ENCODE assay signal across 8 cellular contexts in genomic region chr21:15483138-15483780, GRCh38.
DNase-seq lines count a peak whose midpoint lies in the region; ATAC-seq and TF ChIP-seq lines count a peak whose summit lies in the region.

No MANE protein-coding gene starts in this region.

- no peaks in the 10 kb centered on the region for H3F3A ChIP-seq in SU-DHL-6 (ENCODE audit: insufficient read depth)

- H3K27ac ChIP-seq in SU-DHL-6 (ENCODE audit: low read depth, low read length) (no peak overlapping the region), heart left ventricle (no peak overlapping the region)

- H3K9ac ChIP-seq in SU-DHL-6 (ENCODE audit: low read length), result no peak overlapping the region

- WGBS in heart left ventricle, 4 donors, result 10 to 18% (median 14%) methylated on average over 8 of the region's 8 CpGs

- H3K27me3 ChIP-seq in SU-DHL-6 (ENCODE audit: low read length) (no peaks in the 10 kb centered on the region), heart left ventricle (no peaks in the 10 kb centered on the region)

- no peaks in the 10 kb centered on the region for H4K20me1 ChIP-seq in SU-DHL-6 (ENCODE audit: low read depth, low read length)

- peak; percentile 98 for ATAC-seq in HG02588 (IDR thresholded peaks at IDR 0.05; ENCODE audit: unreplicated experiment)
- peak; percentile 92 to 100 (median 98) for ATAC-seq in heart left ventricle

- intact Hi-C loops in heart left ventricle (cut with DNase I), result loop anchor here (1.0 to 10.0 kb wide), 15 partner anchors 258 to 1228 kb away; partner anchors contain the start of genes NRIP1 (in 5 of the 10) and HSPA13 (in 1 of the 10)

- H3K4me3 ChIP-seq in GM12875 (ENCODE audit: low read depth, low read length) (no peak overlapping the region), SU-DHL-6 (ENCODE audit: insufficient read depth, low read length, poor library complexity, severe bottlenecking) (no peak overlapping the region), heart left ventricle (no peak overlapping the region)

- H3K4me2 ChIP-seq in SU-DHL-6 (ENCODE audit: low read depth, low read length, poor library complexity, severe bottlenecking), result no peak overlapping the region

- TF ChIP-seq POLR2A in heart left ventricle (IDR thresholded peaks at IDR 0.05), result no peak

- DNase-seq in NAMALWA (ENCODE audit: low spot score) (peak; percentile 85), heart left ventricle (peak; percentile 87 to 91 (median 88)), pulmonary artery endothelial cell (ENCODE audit: low read depth, low spot score) (peak; percentile 35), SHP77 (lab: John Stamatoyannopoulos, UW) (no peak)
- peak; percentile 59 for DNase-seq in activated naive CD8-positive, alpha-beta T cell treated with anti-CD3 and anti-CD28 coated beads, Interleukin-2, amount 50 U/mL, for 16 hours (ENCODE audit: low read depth, low spot score)

- H3K9me3 ChIP-seq in SU-DHL-6 (ENCODE audit: insufficient read depth, low read length), result no peaks in the 10 kb centered on the region
- no peaks in the 10 kb centered on the region for H3K9me3 ChIP-seq in heart left ventricle

- H3K4me1 ChIP-seq in heart left ventricle, result peaks cover 0 to 5% (median 0%) of the 10 kb centered on the region in 12 donors

- H3K79me2 ChIP-seq in SU-DHL-6 (ENCODE audit: insufficient read depth, low read length), result no peaks in the 10 kb centered on the region

- H2AFZ ChIP-seq in SU-DHL-6 (ENCODE audit: low read depth, low read length, severe bottlenecking), result peak overlapping the region; percentile 28

- no peaks in the 10 kb centered on the region for H3K9me2 ChIP-seq in SU-DHL-6 (replicated peaks; ENCODE audit: insufficient read depth, low read length)

- TF ChIP-seq CTCF in GM12875 (IDR thresholded peaks at IDR 0.05; ENCODE audit: borderline replicate concordance, insufficient read depth, low read depth, low read length) (peak; percentile 90), SU-DHL-6 (IDR thresholded peaks at IDR 0.05; ENCODE audit: insufficient read depth, low read length, poor library complexity, severe bottlenecking) (peak; percentile 86), heart left ventricle (IDR thresholded peaks at IDR 0.05) (peak; percentile 82 to 97 (median 92))

- H3K36me3 ChIP-seq in SU-DHL-6 (ENCODE audit: low read length) (no peaks in the 10 kb centered on the region), heart left ventricle (no peaks in the 10 kb centered on the region)

Comparison
In these comparisons a context has a peak if more than half of its experiments do, and no peak if none do; other contexts are left out.
1. DNase-seq: peak in NAMALWA (single experiment), activated naive CD8-positive, alpha-beta T cell treated with anti-CD3 and anti-CD28 coated beads, Interleukin-2, amount 50 U/mL, for 16 hours (single experiment), heart left ventricle (5 of 5) and pulmonary artery endothelial cell (single experiment); none in SHP77 (0 of 2).
2. Peak in every context shown above with its lines, with median percentiles within 50 percentile points of each other: CTCF ChIP-seq.